In the genomic region with DNA sequence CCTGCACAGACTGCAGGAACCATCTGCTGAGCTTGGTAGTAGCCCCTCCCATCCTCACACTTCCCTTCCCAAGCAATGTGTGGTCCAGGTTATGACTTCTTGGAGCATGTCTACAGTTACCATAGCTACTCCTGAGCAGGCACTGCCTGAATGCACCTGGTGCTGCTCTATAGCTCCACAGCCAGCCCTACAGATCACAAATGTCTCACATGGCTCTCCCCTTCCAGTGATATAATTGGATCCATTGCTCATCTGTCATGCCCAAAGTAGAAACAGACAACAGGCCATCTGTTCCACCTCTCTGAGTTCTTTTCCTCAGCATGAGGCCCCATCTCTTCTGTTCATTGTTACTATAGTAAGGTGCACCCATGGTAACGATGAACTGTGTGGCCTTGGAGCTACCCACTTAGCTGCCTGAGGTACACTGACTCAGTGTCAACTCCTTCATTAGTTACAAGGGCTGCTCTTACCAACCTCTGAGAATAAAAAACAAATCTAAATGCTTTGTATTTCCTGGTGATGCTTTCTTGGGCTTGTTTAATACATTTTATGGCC, we compare ENCODE assay signal across 14 cellular contexts.
DNase-seq lines count a peak whose midpoint lies in the region; ATAC-seq lines count a peak whose summit lies in the region.
"Had no signal": no experiment of that assay in that cellular context is flagged by ENCODE, and none has a peak within 500 bp of the region (broad histone marks: within the 10 kb centered on the region; RNA-seq: fewer than 3 reads in every experiment).

No MANE protein-coding gene starts in this region.

- no peaks in the 10 kb centered on the region for H3K27me3 ChIP-seq in MG63

- H3K9me3 Mint-ChIP-seq in activated T-helper 2 cell treated with anti-CD3 and anti-CD28 coated beads, Interferon-gamma antibody, Interleukin-2, Interleukin-4, amounts not matched to agents 10 μg/mL and 5 μg/mL and 100 μg/mL, durations not matched to agents 14 hours and 24 hours and 36 hours, result no peaks in the 10 kb centered on the region
- H3K9me3 Mint-ChIP-seq: activated T-helper 17 cell treated with anti-CD3 and anti-CD28 coated beads, Interleukin-2, amount 50 U/mL, for 72 hours; stimulated activated naive CD8-positive, alpha-beta T cell treated with anti-CD3 and anti-CD28 coated beads, Interleukin-15, Interleukin-2, amounts not matched to agents 100 ng/mL and 50 ng/mL, for 24 hours had no signal

- H3K9me3 ChIP-seq in MG63, result no peaks in the 10 kb centered on the region

- intact Hi-C loops in activated T-helper 2 cell treated with anti-CD3 and anti-CD28 coated beads, Interferon-gamma antibody, Interleukin-2, Interleukin-4, amounts not matched to agents 10 μg/mL and 5 μg/mL and 100 μg/mL, durations not matched to agents 14 hours and 24 hours and 36 hours (cut with micrococcal nuclease), result no loop called here

- H3K4me1 Mint-ChIP-seq in activated T-helper 2 cell treated with anti-CD3 and anti-CD28 coated beads, Interferon-gamma antibody, Interleukin-2, Interleukin-4, amounts not matched to agents 10 μg/mL and 5 μg/mL and 100 μg/mL, durations not matched to agents 14 hours and 24 hours and 36 hours (ENCODE audit: low read depth), result no peaks in the 10 kb centered on the region
- H3K4me1 Mint-ChIP-seq: activated T-helper 17 cell treated with anti-CD3 and anti-CD28 coated beads, Interleukin-2, amount 50 U/mL, for 72 hours; B cell had no signal

- no peak overlapping the region for H3K27ac Mint-ChIP-seq in activated T-helper 2 cell treated with anti-CD3 and anti-CD28 coated beads, Interferon-gamma antibody, Interleukin-2, Interleukin-4, amounts not matched to agents 10 μg/mL and 5 μg/mL and 100 μg/mL, durations not matched to agents 14 hours and 24 hours and 36 hours
- H3K27ac Mint-ChIP-seq: activated T-helper 17 cell treated with anti-CD3 and anti-CD28 coated beads, Interleukin-2, amount 50 U/mL, for 72 hours; B cell; stimulated activated naive CD8-positive, alpha-beta T cell treated with anti-CD3 and anti-CD28 coated beads, Interleukin-15, Interleukin-2, amounts not matched to agents 100 ng/mL and 50 ng/mL, for 24 hours had no signal

- DNase-seq in DMS79 treated with DMSO at 0.1 percent for 48 hours (lab: John Stamatoyannopoulos, UW), result peak; percentile 84
- DNase-seq in NCI-H2081 treated with DMSO at 0.1 percent for 48 hours (lab: John Stamatoyannopoulos, UW), result peak; percentile 70
- peak; percentile 49 for DNase-seq in NCI-H774 (lab: John Stamatoyannopoulos, UW)
- DNase-seq in occipital lobe (lab: John Stamatoyannopoulos, UW), result peak; percentile 18
- DNase-seq in stimulated activated naive CD4-positive, alpha-beta T cell (lab: John Stamatoyannopoulos, UW), result no peak
- DNase-seq in activated T-helper 2 cell treated with anti-CD3 and anti-CD28 coated beads, Interferon-gamma antibody, Interleukin-2, Interleukin-4, amounts not matched to agents 10 μg/mL and 5 μg/mL and 100 μg/mL, durations not matched to agents 14 hours and 24 hours and 36 hours (ENCODE audit: low spot score), result no peak
- no peak for DNase-seq in MG63
- DNase-seq: erythroblast had no signal

- H3K36me3 ChIP-seq in MG63, result no peaks in the 10 kb centered on the region

- H3K4me3 Mint-ChIP-seq in activated T-helper 2 cell treated with anti-CD3 and anti-CD28 coated beads, Interferon-gamma antibody, Interleukin-2, Interleukin-4, amounts not matched to agents 10 μg/mL and 5 μg/mL and 100 μg/mL, durations not matched to agents 14 hours and 24 hours and 36 hours (ENCODE audit: low read depth), result no peak overlapping the region
- H3K4me3 Mint-ChIP-seq: activated T-helper 17 cell treated with anti-CD3 and anti-CD28 coated beads, Interleukin-2, amount 50 U/mL, for 72 hours; B cell; stimulated activated naive CD8-positive, alpha-beta T cell treated with anti-CD3 and anti-CD28 coated beads, Interleukin-15, Interleukin-2, amounts not matched to agents 100 ng/mL and 50 ng/mL, for 24 hours had no signal

- no peaks in the 10 kb centered on the region for H3K27me3 Mint-ChIP-seq in activated T-helper 2 cell treated with anti-CD3 and anti-CD28 coated beads, Interferon-gamma antibody, Interleukin-2, Interleukin-4, amounts not matched to agents 10 μg/mL and 5 μg/mL and 100 μg/mL, durations not matched to agents 14 hours and 24 hours and 36 hours (ENCODE audit: low read depth)
- H3K27me3 Mint-ChIP-seq: activated T-helper 17 cell treated with anti-CD3 and anti-CD28 coated beads, Interleukin-2, amount 50 U/mL, for 72 hours; stimulated activated naive CD8-positive, alpha-beta T cell treated with anti-CD3 and anti-CD28 coated beads, Interleukin-15, Interleukin-2, amounts not matched to agents 100 ng/mL and 50 ng/mL, for 24 hours had no signal

- H3K36me3 Mint-ChIP-seq in activated T-helper 2 cell treated with anti-CD3 and anti-CD28 coated beads, Interferon-gamma antibody, Interleukin-2, Interleukin-4, amounts not matched to agents 10 μg/mL and 5 μg/mL and 100 μg/mL, durations not matched to agents 14 hours and 24 hours and 36 hours (ENCODE audit: low read depth), result no peaks in the 10 kb centered on the region

- no peak for ATAC-seq in HG03520 (IDR thresholded peaks at IDR 0.05; ENCODE audit: unreplicated experiment)
- ATAC-seq: activated T-helper 17 cell treated with anti-CD3 and anti-CD28 coated beads, Interleukin-2, amount 50 U/mL, for 72 hours had no signal

- no peak overlapping the region for H3K4me3 ChIP-seq in MG63
- H3K4me3 ChIP-seq: SK-N-MC, smooth muscle cell had no signal

Comparison
In these comparisons a context has a peak if more than half of its experiments do, and no peak if none do; other contexts are left out.
1. DNase-seq: peak in DMS79 treated with DMSO at 0.1 percent for 48 hours (single experiment), NCI-H2081 treated with DMSO at 0.1 percent for 48 hours (single experiment), NCI-H774 (single experiment) and occipital lobe (single experiment); none in stimulated activated naive CD4-positive, alpha-beta T cell (0 of 6), activated T-helper 2 cell treated with anti-CD3 and anti-CD28 coated beads, Interferon-gamma antibody, Interleukin-2, Interleukin-4, amounts not matched to agents 10 μg/mL and 5 μg/mL and 100 μg/mL, durations not matched to agents 14 hours and 24 hours and 36 hours (single experiment) and MG63 (single experiment).